8 cellular contexts compared by ENCODE assay signal in genomic region chrX:118115948-118116307, GRCh38. TPM values are rescaled to one million over a fixed set of nuclear protein-coding genes. Genes with fewer than 3 reads are reported as not detected.
DNase-seq lines count a peak whose midpoint lies in the region; ATAC-seq and TF ChIP-seq lines count a peak whose summit lies in the region.

No MANE protein-coding gene starts in this region.

- no peak overlapping the region for H3K27ac Mint-ChIP-seq in T-helper 17 cell
- H3K27ac Mint-ChIP-seq in glutamatergic neuron (ENCODE audit: unreplicated experiment): peak overlapping the region; percentile 48

- DNase-seq in T-helper 17 cell (no peak), glutamatergic neuron (no peak), DMS114 treated with DMSO at 0.1 percent for 48 hours (lab: John Stamatoyannopoulos, UW; ENCODE audit: unreplicated experiment) (no peak), NCI-H1048 (lab: John Stamatoyannopoulos, UW) (no peak), NCI-H2029 (lab: John Stamatoyannopoulos, UW) (no peak)

- no peak overlapping the region for H3K9ac ChIP-seq in rectal smooth muscle tissue (ENCODE audit: low read length)

- peaks cover 4% of the 10 kb centered on the region for H3K36me3 Mint-ChIP-seq in T-helper 17 cell (ENCODE audit: low read depth)
- H3K36me3 Mint-ChIP-seq in glutamatergic neuron (ENCODE audit: unreplicated experiment): no peaks in the 10 kb centered on the region

- H3K4me1 ChIP-seq in rectal smooth muscle tissue (ENCODE audit: control insufficient read depth, insufficient read depth, low read length): no peaks in the 10 kb centered on the region

- H3K9me3 Mint-ChIP-seq in glutamatergic neuron (ENCODE audit: unreplicated experiment): no peaks in the 10 kb centered on the region

- H3K27me3 Mint-ChIP-seq in T-helper 17 cell: peaks cover 20% of the 10 kb centered on the region
- peaks cover 3% of the 10 kb centered on the region for H3K27me3 Mint-ChIP-seq in glutamatergic neuron (ENCODE audit: unreplicated experiment)

- no peak for TF ChIP-seq CTCF in glutamatergic neuron (IDR thresholded peaks at IDR 0.05; ENCODE audit: partially characterized antibody, unreplicated experiment)

- H3K4me3 ChIP-seq in rectal smooth muscle tissue (ENCODE audit: low read length): peak overlapping the region; percentile 65

- ATAC-seq in GM18867 (IDR thresholded peaks at IDR 0.05; ENCODE audit: unreplicated experiment): peak; percentile 2
- ATAC-seq in T-helper 17 cell: no peak
- no peak for ATAC-seq in GM18909 (IDR thresholded peaks at IDR 0.05; ENCODE audit: poor library complexity, unreplicated experiment)

- H3K36me3 ChIP-seq in rectal smooth muscle tissue (ENCODE audit: control insufficient read depth, insufficient read depth, low read length): no peaks in the 10 kb centered on the region

- H3K9me3 ChIP-seq in T-helper 17 cell (ENCODE audit: control insufficient read depth, low read length, poor library complexity, severe bottlenecking): no peaks in the 10 kb centered on the region

- H3K4me3 Mint-ChIP-seq in T-helper 17 cell (peak overlapping the region; percentile 84), glutamatergic neuron (ENCODE audit: unreplicated experiment) (peak overlapping the region; percentile 96)

- H3K27me3 ChIP-seq in rectal smooth muscle tissue (ENCODE audit: control insufficient read depth, insufficient read depth, low read length): no peaks in the 10 kb centered on the region

- H3K4me1 Mint-ChIP-seq in T-helper 17 cell: peaks cover 3% of the 10 kb centered on the region
- H3K4me1 Mint-ChIP-seq in glutamatergic neuron (ENCODE audit: low read depth, unreplicated experiment): peaks cover 2% of the 10 kb centered on the region

- peak overlapping the region; percentile 64 for H3K27ac ChIP-seq in rectal smooth muscle tissue (ENCODE audit: low read depth, low read length)

RNA-seq across cellular contexts. Expression of gene KLHL13, which starts 0.7 kb away (rescaled TPM):
- total RNA-seq in T-helper 17 cell (under 1 TPM; 0.20 to 0.96 TPM), glutamatergic neuron (ENCODE audit: unreplicated experiment) (46.9 TPM)

Comparison
In these comparisons a context has a peak if more than half of its experiments do, and no peak if none do; other contexts are left out.
1. RNA of gene KLHL13, which starts 0.7 kb away (total RNA-seq): 46.9 TPM in glutamatergic neuron (single experiment); 0.20 to 0.96 TPM in T-helper 17 cell; every median in the first group is over 10 times any median in the second.